Comparison of ENCODE assay signal across 30 cellular contexts in the genomic region with DNA sequence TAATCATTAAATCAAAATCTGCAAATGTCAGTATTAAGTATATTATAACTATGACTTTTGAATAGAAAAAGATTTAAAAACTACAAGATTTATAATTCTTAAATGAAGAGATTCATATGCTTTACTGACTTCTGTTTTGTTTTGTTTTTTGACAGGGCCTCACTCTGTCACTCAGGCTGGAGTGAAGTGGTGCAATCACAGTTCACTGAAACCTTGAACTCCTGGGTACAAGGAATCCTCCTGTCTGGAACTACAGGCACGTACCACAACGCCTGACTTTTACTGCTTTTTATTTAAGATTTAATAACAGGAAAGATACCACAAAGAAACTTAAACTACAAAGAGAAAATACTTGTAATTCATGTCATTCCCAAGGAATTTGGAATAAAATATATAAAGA.
"Had no signal": no experiment of that assay in that cellular context is flagged by ENCODE, and none has a peak within 500 bp of the region (broad histone marks: within the 10 kb centered on the region; RNA-seq: fewer than 3 reads in every experiment).

No MANE protein-coding gene starts in this region.

- H3K27ac ChIP-seq: hepatocyte, left lung, neural progenitor cell, neutrophil, parathyroid adenoma, psoas muscle, right atrium auricular region, skin epidermis, stomach, testis, thyroid gland, transverse colon, upper lobe of left lung, vagina had no signal

- H3K9me3 Mint-ChIP-seq: nephron progenitor cell had no signal

- H3K36me3 ChIP-seq: left lung, neural progenitor cell, neutrophil, right atrium auricular region, stomach, thyroid gland, transverse colon, upper lobe of left lung, vagina had no signal

- H3K27ac Mint-ChIP-seq: mesothelial cell of epicardium; natural killer cell; nephron progenitor cell; neural progenitor cell; stimulated activated naive B cell treated with anti-CD40 and anti-IgM and Interleukin-4, amounts not matched to agents 10 μg/mL and 1 μg/mL and 100 μg/mL, for 72 hours had no signal

- H3K27me3 ChIP-seq: hepatocyte, left lung, neural progenitor cell, neutrophil, right atrium auricular region, stomach, testis, thyroid gland, transverse colon, upper lobe of left lung, vagina had no signal

- H3K9ac ChIP-seq: neural progenitor cell, parathyroid adenoma had no signal

- H3K4me3 Mint-ChIP-seq: mesothelial cell of epicardium; naive B cell; natural killer cell; nephron progenitor cell; neural progenitor cell; stimulated activated naive B cell treated with anti-CD40 and anti-IgM and Interleukin-4, amounts not matched to agents 10 μg/mL and 1 μg/mL and 100 μg/mL, for 72 hours had no signal

- H3K9me3 ChIP-seq: left lung, neutrophil, psoas muscle, right atrium auricular region, stomach, testis, thyroid gland, transverse colon, upper lobe of left lung, vagina had no signal

- H2AFZ ChIP-seq: hepatocyte, neural progenitor cell, parathyroid adenoma had no signal

- H3K27me3 Mint-ChIP-seq: naive B cell; stimulated activated naive B cell treated with anti-CD40 and anti-IgM and Interleukin-4, amounts not matched to agents 10 μg/mL and 1 μg/mL and 100 μg/mL, for 72 hours had no signal

- H3K36me3 Mint-ChIP-seq: naive B cell; natural killer cell; neural progenitor cell; stimulated activated naive B cell treated with anti-CD40 and anti-IgM and Interleukin-4, amounts not matched to agents 10 μg/mL and 1 μg/mL and 100 μg/mL, for 72 hours had no signal

- H3K4me2 ChIP-seq: hepatocyte, neural progenitor cell had no signal

- H3K4me1 Mint-ChIP-seq: natural killer cell, neural progenitor cell had no signal

- DNase-seq: kidney glomerular epithelial cell; left cardiac atrium; left lung; mesendoderm; naive B cell; natural killer cell; nephron progenitor cell; occipital lobe; psoas muscle; stimulated activated CD4-positive, alpha-beta T cell treated with anti-CD3 and anti-CD28 coated beads, Interleukin-12 subunit alpha, Interleukin-12 subunit beta, amount 100 ng/mL, for 4 hours; stimulated activated CD4-positive, alpha-beta T cell treated with anti-CD3 and anti-CD28 coated beads, Interleukin-15, amount 100 ng/mL, for 24 hours; stimulated activated CD4-positive, alpha-beta T cell treated with anti-CD3 and anti-CD28 coated beads, Interleukin-2, amount 100 ng/mL, for 24 hours; stimulated activated CD4-positive, alpha-beta T cell treated with anti-CD3 and anti-CD28 coated beads, Interleukin-4, amount 100 ng/mL, for 1 hour; stimulated activated naive B cell treated with anti-CD40 and anti-IgM and Interleukin-4, amounts not matched to agents 10 μg/mL and 1 μg/mL and 100 μg/mL, for 72 hours; stimulated activated naive CD8-positive, alpha-beta T cell treated with anti-CD3 and anti-CD28 coated beads, Interleukin-15, Interleukin-2, amounts not matched to agents 100 U/mL and 50 U/mL, for 24 hours; stomach; testis; thyroid gland; transverse colon; upper lobe of left lung had no signal

- H3K4me1 ChIP-seq: left lung, neural progenitor cell, parathyroid adenoma, testis, thyroid gland had no signal

- ATAC-seq: left cardiac atrium; left lung; natural killer cell; psoas muscle; sciatic nerve; stimulated activated naive B cell treated with anti-CD40 and anti-IgM and Interleukin-4, amounts not matched to agents 10 μg/mL and 1 μg/mL and 100 μg/mL, for 72 hours; stimulated activated naive CD8-positive, alpha-beta T cell treated with anti-CD3 and anti-CD28 coated beads, Interleukin-15, Interleukin-2, amounts not matched to agents 100 U/mL and 50 U/mL, for 24 hours had no signal

- H3K4me3 ChIP-seq: hepatocyte, left lung, lung, neural progenitor cell, psoas muscle, right atrium auricular region, skin epidermis, stomach, testis, thyroid gland, transverse colon, upper lobe of left lung, vagina had no signal
